ENCODE assay signal across 8 cellular contexts in the genomic region with DNA sequence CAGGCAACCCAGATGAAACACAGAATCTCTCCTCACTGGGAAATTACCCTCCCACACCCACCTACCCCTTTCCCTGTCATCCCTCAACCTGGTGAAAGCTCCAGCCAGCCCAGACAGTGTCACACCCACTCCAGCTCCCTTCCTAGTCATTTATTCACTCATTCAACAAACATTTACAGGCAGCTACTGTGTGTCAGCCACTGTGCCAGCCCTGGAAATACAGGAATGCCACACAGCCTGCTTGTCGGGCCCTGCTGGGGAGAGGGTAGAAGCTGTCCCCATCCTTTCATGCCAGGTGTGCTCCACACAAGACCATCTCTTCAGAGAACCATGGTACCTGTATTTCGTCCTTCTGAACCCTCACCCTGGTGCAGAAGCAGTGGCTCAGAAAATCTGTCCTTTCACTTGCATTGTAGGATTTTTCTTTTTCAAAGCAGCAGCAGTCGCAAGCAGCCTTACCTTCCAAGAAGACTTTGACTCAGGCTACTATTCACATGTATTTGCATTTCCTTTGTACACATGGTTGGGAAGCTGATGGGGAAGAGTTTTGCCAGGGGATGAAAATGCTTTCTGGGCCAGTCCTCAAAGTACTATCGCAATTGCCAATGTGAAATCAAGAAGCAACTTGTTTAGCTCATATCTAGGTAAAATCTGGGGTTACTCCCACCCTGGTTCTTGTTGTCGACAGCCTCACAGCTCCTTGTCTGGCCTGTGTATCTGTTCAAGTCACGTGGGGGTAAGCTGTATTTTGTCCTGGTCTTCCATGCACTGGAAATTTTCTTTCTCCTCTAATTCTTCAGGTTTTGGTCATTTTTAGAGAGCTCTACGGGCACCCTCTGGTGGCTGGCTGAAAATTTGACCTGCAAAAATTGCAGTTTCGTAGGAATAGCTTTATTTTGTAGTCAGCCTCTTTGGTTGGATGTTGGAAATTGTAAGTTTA.
DNase-seq lines count a peak whose midpoint lies in the region; ATAC-seq and TF ChIP-seq lines count a peak whose summit lies in the region.

No MANE protein-coding gene starts in this region.

- no peaks in the 10 kb centered on the region for H3K9me2 ChIP-seq in PC-9 (ENCODE audit: insufficient read depth)

- H3K4me3 Mint-ChIP-seq in type B pancreatic cell = no peak overlapping the region

- DNase-seq in BE2C (peak; percentile 54), PC-9 (peak; percentile 43 to 75), choroid plexus epithelial cell (ENCODE audit: low read depth) (peak; percentile 69), left lobe of liver (ENCODE audit: low spot score) (no peak), type B pancreatic cell (ENCODE audit: extremely low spot score, unreplicated experiment) (no peak), activated T-cell treated with anti-CD3 and anti-CD28 coated beads for 4 hours (no peak)
- DNase-seq in stimulated activated CD4-positive, alpha-beta T cell treated with anti-CD3 and anti-CD28 coated beads, Interleukin-2, amount 100 ng/mL, for 48 hours = no peak

- peak overlapping the region; percentile 49 for H3K4me2 ChIP-seq in PC-9

- H3K79me2 ChIP-seq in PC-9 (ENCODE audit: low read depth) = no peaks in the 10 kb centered on the region

- POLR2A ChIA-PET in PC-9 (lab: Charles Lee; ENCODE audit: unreplicated experiment) = interaction anchor here (0.5 to 0.7 kb wide), 4 partner anchors 38 to 250 kb away, joined by 3 to 7 read pairs (median 4); no protein-coding TSS in a partner anchor

- no peak overlapping the region for H3K4me3 ChIP-seq in BE2C (ENCODE audit: low read depth, low read length)
- no peak overlapping the region for H3K4me3 ChIP-seq in PC-9
- no peak overlapping the region for H3K4me3 ChIP-seq in choroid plexus epithelial cell (ENCODE audit: low read depth, low read length)

- H3K27me3 Mint-ChIP-seq in type B pancreatic cell = peaks cover 6% of the 10 kb centered on the region

- intact Hi-C loops in PC-9 (cut with micrococcal nuclease; ENCODE audit: unreplicated experiment) = loop anchor here (1.0 to 5.0 kb wide), 4 partner anchors 38 to 259 kb away; no protein-coding TSS in a partner anchor

- no peak overlapping the region for H3K27ac ChIP-seq in PC-9

- CTCF ChIA-PET in PC-9 (lab: Charles Lee) = interaction anchor here (0.6 to 2.4 kb wide), 9 partner anchors 38 to 258 kb away, joined by 3 to 12 read pairs (median 4); no protein-coding TSS in a partner anchor

- no peaks in the 10 kb centered on the region for H3K9me3 ChIP-seq in BE2C
- no peaks in the 10 kb centered on the region; the same call in 1 of the 2 replicates for H3K9me3 ChIP-seq in PC-9 (ENCODE audit: insufficient read depth, low read depth)

- H4K20me1 ChIP-seq in PC-9 (ENCODE audit: insufficient read depth) = no peaks in the 10 kb centered on the region

- H3K4me1 ChIP-seq in BE2C (peaks cover 6% of the 10 kb centered on the region), PC-9 (replicated peaks; ENCODE audit: insufficient read depth) (peaks cover 29% of the 10 kb centered on the region)

- H3K36me3 ChIP-seq in BE2C = no peaks in the 10 kb centered on the region
- H3K36me3 ChIP-seq in PC-9 (ENCODE audit: low read depth) = no peaks in the 10 kb centered on the region

- H3F3A ChIP-seq in PC-9 (ENCODE audit: insufficient read depth, low read depth) = no peaks in the 10 kb centered on the region

- H3K9me3 Mint-ChIP-seq in type B pancreatic cell = peaks cover 6% of the 10 kb centered on the region

- H2AFZ ChIP-seq in PC-9 = no peak overlapping the region

- no peaks in the 10 kb centered on the region for H3K27me3 ChIP-seq in BE2C
- H3K27me3 ChIP-seq in PC-9 (ENCODE audit: insufficient read depth, low read depth) = no peaks in the 10 kb centered on the region

- H3K4me1 Mint-ChIP-seq in type B pancreatic cell (ENCODE audit: unreplicated experiment) = peaks cover 14% of the 10 kb centered on the region

- no TSS peak for BruUV-seq in PC-9 (replicated peaks; lab: Mats Ljungman, UMichigan)

- ATAC-seq in GM18511 (IDR thresholded peaks at IDR 0.05; ENCODE audit: unreplicated experiment) (peak; percentile 58), left lobe of liver (peak; percentile 69)

- peak; percentile 85 for TF ChIP-seq CTCF in BE2C (IDR thresholded peaks at IDR 0.05; ENCODE audit: low read depth, low read length)
- peak; percentile 75 for TF ChIP-seq CTCF in PC-9 (conservative IDR thresholded peaks at IDR 0.05)
- TF ChIP-seq CTCF in choroid plexus epithelial cell (conservative IDR thresholded peaks at IDR 0.05; ENCODE audit: low read depth, low read length) = peak; percentile 84
- peak; percentile 80 for TF ChIP-seq CTCF in type B pancreatic cell (conservative IDR thresholded peaks at IDR 0.05)

- H3K36me3 Mint-ChIP-seq in type B pancreatic cell = no peaks in the 10 kb centered on the region

- peak overlapping the region; percentile 11 for H3K27ac Mint-ChIP-seq in type B pancreatic cell

Comparison
In these comparisons a context has a peak if more than half of its experiments do, and no peak if none do; other contexts are left out.
1. DNase-seq: peak in BE2C (single experiment), PC-9 (2 of 2) and choroid plexus epithelial cell (single experiment); none in left lobe of liver (single experiment), type B pancreatic cell (single experiment), stimulated activated CD4-positive, alpha-beta T cell treated with anti-CD3 and anti-CD28 coated beads, Interleukin-2, amount 100 ng/mL, for 48 hours (0 of 2) and activated T-cell treated with anti-CD3 and anti-CD28 coated beads for 4 hours (single experiment).
2. Peak in every context shown above with its lines, with median percentiles within 50 percentile points of each other: CTCF ChIP-seq.